ENCODE assay signal across 17 cellular contexts in the genomic region with DNA sequence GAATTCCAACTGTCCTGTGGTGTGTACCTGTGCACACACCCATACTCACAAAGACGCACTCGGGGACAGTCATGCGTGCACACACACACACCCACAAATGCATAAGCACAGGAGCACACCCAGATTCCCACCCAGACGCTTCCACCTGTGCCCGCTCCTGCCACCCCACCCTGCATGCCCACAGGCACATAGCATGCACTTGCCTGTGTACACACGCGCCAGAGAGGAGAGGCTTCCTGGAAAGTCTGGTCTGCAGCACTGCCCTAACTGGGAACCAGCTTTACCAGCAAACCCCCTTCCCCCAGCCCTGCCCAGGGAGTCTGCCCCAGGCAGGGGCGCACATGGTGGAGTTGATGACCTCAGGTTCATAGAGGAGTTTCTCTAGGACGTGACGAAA.
DNase-seq lines count a peak whose midpoint lies in the region; ATAC-seq, FAIRE-seq and TF ChIP-seq lines count a peak whose summit lies in the region.
"Had no signal": no experiment of that assay in that cellular context is flagged by ENCODE, and none has a peak within 500 bp of the region (broad histone marks: within the 10 kb centered on the region; RNA-seq: fewer than 3 reads in every experiment).

No MANE protein-coding gene starts in this region.

- peaks cover 56% of the 10 kb centered on the region for H3K27me3 Mint-ChIP-seq in T-helper 2 cell treated with Interferon-gamma antibody and Interleukin-4, amounts not matched to agents 5 μg/mL and 100 μg/mL, for 36 hours (ENCODE audit: low read depth)
- no peaks in the 10 kb centered on the region for H3K27me3 Mint-ChIP-seq in neural crest cell (ENCODE audit: low read depth)

- no peak for TF ChIP-seq CTCF in neural crest cell (conservative IDR thresholded peaks at IDR 0.05)
- no peak for TF ChIP-seq CTCF in GM10248 (IDR thresholded peaks at IDR 0.05; ENCODE audit: control extremely low read depth, extremely low read depth, low read depth, missing control alignments)

- ATAC-seq in esophagus mucosa: peak; percentile 87

- CTCF ChIA-PET in GM10248 (lab: Yijun Ruan, JAX): no interaction called here

- peaks cover under 1% of the 10 kb centered on the region for H3K9me3 Mint-ChIP-seq in T-helper 2 cell treated with Interferon-gamma antibody and Interleukin-4, amounts not matched to agents 5 μg/mL and 100 μg/mL, for 36 hours
- no peaks in the 10 kb centered on the region for H3K9me3 Mint-ChIP-seq in neural crest cell

- H3K4me3 Mint-ChIP-seq in T-helper 2 cell treated with Interferon-gamma antibody and Interleukin-4, amounts not matched to agents 5 μg/mL and 100 μg/mL, for 36 hours: no peak overlapping the region
- H3K4me3 Mint-ChIP-seq in neural crest cell: no peak overlapping the region
- H3K4me3 Mint-ChIP-seq: CD8-positive, alpha-beta memory T cell had no signal

- H3K4me1 Mint-ChIP-seq in T-helper 2 cell treated with Interferon-gamma antibody and Interleukin-4, amounts not matched to agents 5 μg/mL and 100 μg/mL, for 36 hours (ENCODE audit: low read depth): no peaks in the 10 kb centered on the region
- peaks cover 22% of the 10 kb centered on the region for H3K4me1 Mint-ChIP-seq in neural crest cell
- H3K4me1 Mint-ChIP-seq: CD8-positive, alpha-beta memory T cell had no signal

- H3K36me3 Mint-ChIP-seq in T-helper 2 cell treated with Interferon-gamma antibody and Interleukin-4, amounts not matched to agents 5 μg/mL and 100 μg/mL, for 36 hours (ENCODE audit: low read depth): no peaks in the 10 kb centered on the region
- H3K36me3 Mint-ChIP-seq in neural crest cell (ENCODE audit: low read depth): no peaks in the 10 kb centered on the region
- H3K36me3 Mint-ChIP-seq: CD8-positive, alpha-beta memory T cell had no signal

- DNase-seq in T-helper 2 cell treated with Interferon-gamma antibody and Interleukin-4, amounts not matched to agents 5 μg/mL and 100 μg/mL, for 36 hours (ENCODE audit: low spot score): no peak
- DNase-seq in T-helper 2 cell (no peak), neural crest cell (ENCODE audit: low read depth, low spot score) (no peak), urothelium cell line (ENCODE audit: low spot score) (no peak), NCI-H345 (lab: John Stamatoyannopoulos, UW) (no peak), NCI-H526 treated with DMSO at 0.1 percent for 48 hours (lab: John Stamatoyannopoulos, UW) (no peak), GM10248 (ENCODE audit: extremely low spot score) (no peak)
- DNase-seq: 8988T, KBM-7, NCI-H1048, NCI-H187 treated with DMSO at 0.1 percent for 48 hours, NCI-H2171, NCI-H446 treated with DMSO at 0.1 percent for 48 hours, NCI-H774 had no signal

- POLR2A ChIA-PET in GM10248 (lab: Yijun Ruan, JAX): no interaction called here

- FAIRE-seq in urothelium cell line (lab: Jason Lieb, UNC): peak; percentile 76
- FAIRE-seq: H1 had no signal

- H3K27ac Mint-ChIP-seq in T-helper 2 cell treated with Interferon-gamma antibody and Interleukin-4, amounts not matched to agents 5 μg/mL and 100 μg/mL, for 36 hours: peak overlapping the region; percentile 4
- peak overlapping the region; percentile 27 for H3K27ac Mint-ChIP-seq in neural crest cell (ENCODE audit: unreplicated experiment)
